Comparison of ENCODE assay signal across 30 cellular contexts in genomic region chr1:2566106-2567045, GRCh38. TPM values are rescaled to one million over a fixed set of nuclear protein-coding genes. Genes with fewer than 3 reads are reported as not detected.
DNase-seq lines count a peak whose midpoint lies in the region; ATAC-seq and TF ChIP-seq lines count a peak whose summit lies in the region.
"Had no signal": no experiment of that assay in that cellular context is flagged by ENCODE, and none has a peak within 500 bp of the region (broad histone marks: within the 10 kb centered on the region; RNA-seq: fewer than 3 reads in every experiment).

No MANE protein-coding gene starts in this region.

- H3K27ac Mint-ChIP-seq in stimulated activated naive B cell treated with anti-CD40 and anti-IgM and Interleukin-4, amounts not matched to agents 10 μg/mL and 1 μg/mL and 100 μg/mL, for 72 hours: peak overlapping the region; percentile 54
- H3K27ac Mint-ChIP-seq: activated CD8-positive, alpha-beta T cell treated with anti-CD3 and anti-CD28 coated beads for 36 hours; activated naive CD4-positive, alpha-beta T cell treated with anti-CD3 and anti-CD28 coated beads for 36 hours; T-helper 1 cell treated with Interleukin-12 subunit alpha and Interleukin-12 subunit beta and Interleukin-4 antibody, amounts not matched to agents 30 μg/mL and 1 μg/mL, for 36 hours had no signal

- TF ChIP-seq EP300 in SK-N-SH (IDR thresholded peaks at IDR 0.05; ENCODE audit: borderline replicate concordance in 1 of 2, low read depth in 1 of 2, low read length in 1 of 2): no peak

- H4K20me1 ChIP-seq in SK-N-SH (ENCODE audit: insufficient read depth): no peaks in the 10 kb centered on the region

- H3K9me3 Mint-ChIP-seq in stimulated activated naive B cell treated with anti-CD40 and anti-IgM and Interleukin-4, amounts not matched to agents 10 μg/mL and 1 μg/mL and 100 μg/mL, for 72 hours: no peaks in the 10 kb centered on the region
- H3K9me3 Mint-ChIP-seq: activated CD8-positive, alpha-beta T cell treated with anti-CD3 and anti-CD28 coated beads for 36 hours; activated naive CD4-positive, alpha-beta T cell treated with anti-CD3 and anti-CD28 coated beads for 36 hours had no signal

- TF ChIP-seq RAD21 in SK-N-SH (IDR thresholded peaks at IDR 0.05; ENCODE audit: low read length): no peak

- H3F3A ChIP-seq in SK-N-SH (replicated peaks; ENCODE audit: insufficient read depth): no peaks in the 10 kb centered on the region

- BruUV-seq in Panc1 (replicated peaks; lab: Mats Ljungman, UMichigan): no TSS peak

- H3K4me3 ChIP-seq in SK-N-SH (ENCODE audit: low read depth in 2 of 2, low read length in 1 of 2): no peak overlapping the region
- no peak overlapping the region for H3K4me3 ChIP-seq in Panc1 (ENCODE audit: low read depth in 2 of 2, low read length in 2 of 2)
- no peak overlapping the region for H3K4me3 ChIP-seq in adrenal gland
- H3K4me3 ChIP-seq: esophagus muscularis mucosa, sigmoid colon, stomach had no signal

- H3K4me2 ChIP-seq in SK-N-SH: no peak overlapping the region

- intact Hi-C loops in Panc1 (cut with micrococcal nuclease; ENCODE audit: unreplicated experiment): no loop called here
- intact Hi-C loops in adrenal gland (cut with DNase I): no loop called here

- in situ Hi-C loops in Panc1 (cut with HindIII; ENCODE audit: low pct_unique_long_range_greater_than_20kb, low sequenced_read_pairs): no loop called here

- no peaks in the 10 kb centered on the region for H3K79me2 ChIP-seq in SK-N-SH (ENCODE audit: insufficient read depth)

- TF ChIP-seq CTCF in SK-N-SH (IDR thresholded peaks at IDR 0.05): no peak
- no peak for TF ChIP-seq CTCF in Panc1 (IDR thresholded peaks at IDR 0.05)
- no peak for TF ChIP-seq CTCF in adrenal gland (IDR thresholded peaks at IDR 0.05)

- peak overlapping the region; percentile 5 to 10 for H3K4me3 Mint-ChIP-seq in stimulated activated naive B cell treated with anti-CD40 and anti-IgM and Interleukin-4, amounts not matched to agents 10 μg/mL and 1 μg/mL and 100 μg/mL, for 72 hours
- H3K4me3 Mint-ChIP-seq: activated CD8-positive, alpha-beta T cell treated with anti-CD3 and anti-CD28 coated beads for 36 hours; activated naive CD4-positive, alpha-beta T cell treated with anti-CD3 and anti-CD28 coated beads for 36 hours; T-helper 1 cell treated with Interleukin-12 subunit alpha and Interleukin-12 subunit beta and Interleukin-4 antibody, amounts not matched to agents 30 μg/mL and 1 μg/mL, for 36 hours had no signal

- DNase-seq in SK-N-SH (peak; percentile 27), Panc1 (ENCODE audit: low read depth, low spot score) (no peak), kidney tubule cell (ENCODE audit: low spot score) (peak; percentile 77), adrenal gland (no peak)
- DNase-seq in stimulated activated naive B cell treated with anti-CD40 and anti-IgM and Interleukin-4, amounts not matched to agents 10 μg/mL and 1 μg/mL and 100 μg/mL, for 72 hours: no peak
- DNase-seq: activated CD8-positive, alpha-beta T cell treated with anti-CD3 and anti-CD28 coated beads for 36 hours; activated naive CD4-positive, alpha-beta T cell treated with anti-CD3 and anti-CD28 coated beads for 36 hours; activated T-cell treated with anti-CD3 and anti-CD28 coated beads, Interleukin-2, amount 50 U/mL, for 1 hour; anterior cingulate cortex; central memory CD4-positive, alpha-beta T cell; DMS153; effector CD4-positive, alpha-beta T cell; NCI-H1417 treated with DMSO at 0.1 percent for 48 hours; NCI-H524; occipital lobe; SHP77; stomach; trophoblast cell; WERI-Rb-1 had no signal

- H3K36me3 ChIP-seq in SK-N-SH (replicated peaks in 1 of 2; ENCODE audit: control insufficient read depth in 1 of 2, insufficient read depth in 2 of 2, low read length in 1 of 2): no peaks in the 10 kb centered on the region
- H3K36me3 ChIP-seq in Panc1 (ENCODE audit: control insufficient read depth, insufficient read depth, low read length): no peaks in the 10 kb centered on the region
- H3K36me3 ChIP-seq in adrenal gland (replicated peaks in 1 of 2): peaks cover 0 to 6% of the 10 kb centered on the region in 2 donors
- H3K36me3 ChIP-seq: WERI-Rb-1 had no signal

- H3K27me3 ChIP-seq in SK-N-SH (ENCODE audit: insufficient read depth) (no peaks in the 10 kb centered on the region), Panc1 (ENCODE audit: control insufficient read depth, insufficient read depth, low read length) (no peaks in the 10 kb centered on the region), adrenal gland (no peaks in the 10 kb centered on the region)

- H3K9me3 ChIP-seq in SK-N-SH (no peaks in the 10 kb centered on the region), Panc1 (ENCODE audit: control insufficient read depth, insufficient read depth, low read depth, low read length) (no peaks in the 10 kb centered on the region), adrenal gland (replicated peaks in 1 of 3) (no peaks in the 10 kb centered on the region)
- H3K9me3 ChIP-seq: esophagus muscularis mucosa, sigmoid colon, stomach had no signal

- H2AFZ ChIP-seq in SK-N-SH (ENCODE audit: low read depth): no peak overlapping the region

- H3K27ac ChIP-seq in SK-N-SH (ENCODE audit: low read depth in 2 of 2, low read length in 1 of 2) (no peak overlapping the region), Panc1 (ENCODE audit: low read length) (no peak overlapping the region), adrenal gland (no peak overlapping the region)
- H3K27ac ChIP-seq: C4-2B, esophagus muscularis mucosa, sigmoid colon, stomach, WERI-Rb-1 had no signal

- no peaks in the 10 kb centered on the region for H3K9me2 ChIP-seq in SK-N-SH

- POLR2A ChIA-PET in SK-N-SH (lab: Yijun Ruan, JAX) (no interaction called here), Panc1 (lab: Charles Lee) (no interaction called here)

- ATAC-seq in SK-N-SH treated with all-trans-retinoic acid at 6 μM for 48 hours (no peak), Panc1 (0 out of 2 replicates have a peak, but pooled peaks have one; percentile 27), GM18498 (IDR thresholded peaks at IDR 0.05; ENCODE audit: unreplicated experiment) (no peak), GM21723 (IDR thresholded peaks at IDR 0.05; ENCODE audit: unreplicated experiment) (no peak)
- peak; percentile 6 to 15 for ATAC-seq in stimulated activated naive B cell treated with anti-CD40 and anti-IgM and Interleukin-4, amounts not matched to agents 10 μg/mL and 1 μg/mL and 100 μg/mL, for 72 hours (replicated peaks)
- ATAC-seq: activated CD8-positive, alpha-beta T cell treated with anti-CD3 and anti-CD28 coated beads for 36 hours; HCT116 had no signal

- H3K27me3 Mint-ChIP-seq in stimulated activated naive B cell treated with anti-CD40 and anti-IgM and Interleukin-4, amounts not matched to agents 10 μg/mL and 1 μg/mL and 100 μg/mL, for 72 hours: no peaks in the 10 kb centered on the region
- H3K27me3 Mint-ChIP-seq: activated CD8-positive, alpha-beta T cell treated with anti-CD3 and anti-CD28 coated beads for 36 hours had no signal

- H3K36me3 Mint-ChIP-seq in stimulated activated naive B cell treated with anti-CD40 and anti-IgM and Interleukin-4, amounts not matched to agents 10 μg/mL and 1 μg/mL and 100 μg/mL, for 72 hours: peaks cover 41 to 61% of the 10 kb centered on the region in 2 donors

- no peak for TF ChIP-seq POLR2A in adrenal gland (IDR thresholded peaks at IDR 0.05)

- CTCF ChIA-PET in SK-N-SH (lab: Yijun Ruan, JAX) (interaction anchor here (1.6 kb wide), 1 partner anchor 11 kb away, joined by 6 read pairs; the partner anchor contains the start of gene TNFRSF14), Panc1 (lab: Charles Lee) (no interaction called here)

- 81% methylated on average over 24 of the region's 34 CpGs for WGBS in SK-N-SH (ENCODE audit: low lambda C conversion rate)
- 66 to 78% (median 75%) methylated on average over 25 to 34 of the region's 34 CpGs for WGBS in adrenal gland, 4 donors

- no peak overlapping the region for H3K9ac ChIP-seq in SK-N-SH

- H3K4me1 ChIP-seq in SK-N-SH (ENCODE audit: control insufficient read depth in 1 of 2, insufficient read depth in 2 of 2, low read depth in 1 of 2, low read length in 1 of 2) (no peaks in the 10 kb centered on the region), Panc1 (ENCODE audit: control insufficient read depth, insufficient read depth, low read length) (no peaks in the 10 kb centered on the region), adrenal gland (replicated peaks in 1 of 2) (no peaks in the 10 kb centered on the region)
- H3K4me1 ChIP-seq: esophagus muscularis mucosa, sigmoid colon had no signal

- peaks cover 24 to 61% of the 10 kb centered on the region in 2 donors for H3K4me1 Mint-ChIP-seq in stimulated activated naive B cell treated with anti-CD40 and anti-IgM and Interleukin-4, amounts not matched to agents 10 μg/mL and 1 μg/mL and 100 μg/mL, for 72 hours

TF ChIP-seq in SK-N-SH, 30 proteins besides CTCF, POLR2A, EP300 and RAD21 (continues in another document):
- TF ChIP-seq SMC3 (IDR thresholded peaks at IDR 0.05; ENCODE audit: low read depth, low read length): no peak

TF ChIP-seq in SK-N-SH treated with all-trans-retinoic acid at 6 μM for 48 hours, 23 proteins besides CTCF, POLR2A, EP300 and RAD21 (continues in another document):
- no peak for TF ChIP-seq ZFP3 (CRISPR knock-in tag; IDR thresholded peaks at IDR 0.05)

RNA-seq across cellular contexts. Expression of gene TNFRSF14, which starts 10.2 kb away (rescaled TPM):
- polyA plus RNA-seq in SK-N-SH (2012; rRNA removed) (0.19 and 0.28 TPM in 2 replicates), adrenal gland (100 to 1,000 TPM in 2 of 3 donors, 10 to 100 TPM in 1; 11.6 to 554 (median 238) TPM)
- 0.03 and 0.08 TPM in 2 replicates for polyA plus RNA-seq in SK-N-SH (2012; cell fraction: cytosol; rRNA removed)
- polyA plus RNA-seq in SK-N-SH (2012; cell fraction: nucleus; rRNA removed): 0.61 and 0.96 TPM in 2 replicates
- total RNA-seq in Panc1 (2021; ENCODE audit: unreplicated experiment) (20.1 TPM), adrenal gland (100 to 1,000 TPM in 6 of 8 donors, 10 to 100 TPM in 2; 55.2 to 127 (median 116) TPM)
- 14.8 TPM for polyA plus RNA-seq in Panc1 (2012; ENCODE audit: insufficient read length)

RNA-seq across cellular contexts. Expression of gene PRXL2B, which starts 20.2 kb away (rescaled TPM):
- polyA plus RNA-seq in SK-N-SH (2012; rRNA removed) (28.0 and 33.7 TPM in 2 replicates), adrenal gland (10 to 100 TPM; 19.8 to 39.7 (median 25.8) TPM)
- 13.0 and 22.1 TPM in 2 replicates for polyA plus RNA-seq in SK-N-SH (2012; cell fraction: cytosol; rRNA removed)
- 43.9 and 44.0 TPM in 2 replicates for polyA plus RNA-seq in SK-N-SH (2012; cell fraction: nucleus; rRNA removed)
- total RNA-seq in Panc1 (2021; ENCODE audit: unreplicated experiment) (17.0 TPM), adrenal gland (10 to 100 TPM; 19.9 to 64.0 (median 33.6) TPM)
- 23.0 TPM for polyA plus RNA-seq in Panc1 (2012; ENCODE audit: insufficient read length)

RNA-seq across cellular contexts. Expression of gene HES5, which starts 36.3 kb away (rescaled TPM):
- polyA plus RNA-seq in SK-N-SH (2012; rRNA removed) (0.03 and 0.05 TPM in 2 replicates), adrenal gland (not detected)
- polyA plus RNA-seq in SK-N-SH (2012; cell fraction: cytosol; rRNA removed): 0.06 TPM in 1 of 2 replicates, not detected in the other
- 0.14 and 0.20 TPM in 2 replicates for polyA plus RNA-seq in SK-N-SH (2012; cell fraction: nucleus; rRNA removed)
- total RNA-seq in Panc1 (2021; ENCODE audit: unreplicated experiment) (not detected), adrenal gland (not detected)
- polyA plus RNA-seq in Panc1 (2012; ENCODE audit: insufficient read length): not detected
- total RNA-seq: A172; activated CD8-positive, alpha-beta T cell treated with anti-CD3 and anti-CD28 coated beads for 36 hours; activated naive CD4-positive, alpha-beta T cell treated with anti-CD3 and anti-CD28 coated beads for 36 hours; LHCN-M2 had no signal
- polyA plus RNA-seq: liver had no signal

RNA-seq across cellular contexts. Expression of gene PANK4, which starts 40.0 kb away (rescaled TPM):
- polyA plus RNA-seq in SK-N-SH (2012; rRNA removed) (15.1 and 16.6 TPM in 2 replicates), adrenal gland (10 to 100 TPM; 13.8 to 44.1 (median 26.2) TPM)
- polyA plus RNA-seq in SK-N-SH (2012; cell fraction: cytosol; rRNA removed): 5.9 and 8.7 TPM in 2 replicates
- 64.1 and 71.4 TPM in 2 replicates for polyA plus RNA-seq in SK-N-SH (2012; cell fraction: nucleus; rRNA removed)
- total RNA-seq in Panc1 (2021; ENCODE audit: unreplicated experiment) (35.9 TPM), adrenal gland (10 to 100 TPM; 14.2 to 50.2 (median 31.4) TPM)
- polyA plus RNA-seq in Panc1 (2012; ENCODE audit: insufficient read length): 26.7 TPM

Comparison
In these comparisons a context has a peak if more than half of its experiments do, and no peak if none do; other contexts are left out.
1. DNase-seq: peak in SK-N-SH (single experiment) and kidney tubule cell (single experiment); none in Panc1 (single experiment), stimulated activated naive B cell treated with anti-CD40 and anti-IgM and Interleukin-4, amounts not matched to agents 10 μg/mL and 1 μg/mL and 100 μg/mL, for 72 hours (single experiment) and adrenal gland (0 of 7).
2. ATAC-seq: peak in Panc1 (single experiment) and stimulated activated naive B cell treated with anti-CD40 and anti-IgM and Interleukin-4, amounts not matched to agents 10 μg/mL and 1 μg/mL and 100 μg/mL, for 72 hours (2 of 2); none in SK-N-SH treated with all-trans-retinoic acid at 6 μM for 48 hours (single experiment), GM18498 (single experiment) and GM21723 (single experiment).